Comparison of ENCODE assay signal across 15 cellular contexts in the genomic region with DNA sequence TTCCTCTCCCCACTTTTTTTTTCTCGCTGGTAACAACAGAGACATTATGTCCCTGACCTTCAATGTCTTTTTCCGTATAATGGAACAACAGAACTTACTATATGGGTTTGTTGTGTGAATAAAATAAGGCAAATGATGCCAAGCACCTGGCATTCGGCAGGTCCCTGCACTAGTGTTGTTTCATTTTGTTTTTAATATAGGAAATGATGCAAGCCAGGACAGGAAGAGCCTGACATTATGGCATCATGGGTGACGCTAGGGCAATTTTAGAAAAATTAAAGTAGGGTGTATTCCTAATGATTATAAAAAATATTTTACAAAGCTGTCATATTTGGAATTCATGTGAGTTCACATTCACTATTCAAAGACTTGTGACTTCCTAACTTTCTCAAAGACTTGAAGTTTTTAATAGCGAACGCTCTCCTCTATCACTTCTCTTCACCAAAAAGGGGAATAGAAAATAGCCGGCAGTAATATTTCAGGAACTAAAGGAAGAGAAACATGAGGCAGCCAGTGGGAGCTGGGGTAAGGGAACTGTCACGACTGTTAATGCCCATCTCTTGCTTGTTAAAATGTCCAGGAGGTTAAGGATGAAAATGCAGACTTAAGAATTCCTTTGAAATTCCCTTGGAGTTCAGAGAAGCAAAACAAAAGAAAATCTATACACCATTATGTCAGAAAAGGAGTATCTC.
A peak's percentile ranks its signal among the peaks of the same experiment; 100 is the strongest.
DNase-seq lines count a peak whose midpoint lies in the region; ATAC-seq and TF ChIP-seq lines count a peak whose summit lies in the region.
"Had no signal": no experiment of that assay in that cellular context is flagged by ENCODE, and none has a peak within 500 bp of the region (broad histone marks: within the 10 kb centered on the region; RNA-seq: fewer than 3 reads in every experiment).

No MANE protein-coding gene starts in this region.

- no peaks in the 10 kb centered on the region for H3K27me3 Mint-ChIP-seq in activated T-cell treated with anti-CD3 and anti-CD28 coated beads, Interleukin-2, amount 50 U/mL, for 24 hours
- H3K27me3 Mint-ChIP-seq in stimulated activated naive CD8-positive, alpha-beta T cell treated with anti-CD3 and anti-CD28 coated beads, Interleukin-15, amount 100 ng/mL, for 72 hours = no peaks in the 10 kb centered on the region

- no peak for TF ChIP-seq CTCF in left ventricle myocardium inferior (IDR thresholded peaks at IDR 0.05; ENCODE audit: borderline replicate concordance)

- no peaks in the 10 kb centered on the region for H3K9me3 ChIP-seq in left ventricle myocardium inferior (replicated peaks)
- H3K9me3 ChIP-seq: heart right ventricle had no signal

- peak overlapping the region; percentile 95 for H3K27ac Mint-ChIP-seq in activated T-cell treated with anti-CD3 and anti-CD28 coated beads, Interleukin-2, amount 50 U/mL, for 24 hours
- H3K27ac Mint-ChIP-seq in stimulated activated naive CD8-positive, alpha-beta T cell treated with anti-CD3 and anti-CD28 coated beads, Interleukin-15, amount 100 ng/mL, for 72 hours = peak overlapping the region; percentile 99 to 100
- H3K27ac Mint-ChIP-seq: endodermal cell had no signal

- H3K27me3 ChIP-seq in left ventricle myocardium inferior (ENCODE audit: low read depth) = no peaks in the 10 kb centered on the region
- H3K27me3 ChIP-seq: heart right ventricle had no signal

- H3K4me3 ChIP-seq in left ventricle myocardium inferior = peak overlapping the region; percentile 37

- H3K4me1 ChIP-seq in left ventricle myocardium inferior = peaks cover 5% of the 10 kb centered on the region

- peaks cover 65% of the 10 kb centered on the region for H3K4me1 Mint-ChIP-seq in activated T-cell treated with anti-CD3 and anti-CD28 coated beads, Interleukin-2, amount 50 U/mL, for 24 hours (ENCODE audit: low read depth)
- H3K4me1 Mint-ChIP-seq in stimulated activated naive CD8-positive, alpha-beta T cell treated with anti-CD3 and anti-CD28 coated beads, Interleukin-15, amount 100 ng/mL, for 72 hours = peaks cover 69% of the 10 kb centered on the region

- H3K36me3 ChIP-seq in left ventricle myocardium inferior = peaks cover 27% of the 10 kb centered on the region

- H3K27ac ChIP-seq in left ventricle myocardium inferior (replicated peaks) = peak overlapping the region; percentile 22
- H3K27ac ChIP-seq: VCaP had no signal

- intact Hi-C loops in left ventricle myocardium inferior (cut with micrococcal nuclease) = no loop called here

- H3K4me3 Mint-ChIP-seq in activated T-cell treated with anti-CD3 and anti-CD28 coated beads, Interleukin-2, amount 50 U/mL, for 24 hours = peak overlapping the region; percentile 63
- H3K4me3 Mint-ChIP-seq in stimulated activated naive CD8-positive, alpha-beta T cell treated with anti-CD3 and anti-CD28 coated beads, Interleukin-15, amount 100 ng/mL, for 72 hours = peak overlapping the region; percentile 67 to 89
- H3K4me3 Mint-ChIP-seq: endodermal cell had no signal

- H3K36me3 Mint-ChIP-seq in activated T-cell treated with anti-CD3 and anti-CD28 coated beads, Interleukin-2, amount 50 U/mL, for 24 hours (ENCODE audit: low read depth) = peaks cover 82% of the 10 kb centered on the region

- H3K9me3 Mint-ChIP-seq in activated T-cell treated with anti-CD3 and anti-CD28 coated beads, Interleukin-2, amount 50 U/mL, for 24 hours = peaks cover 3% of the 10 kb centered on the region
- no peaks in the 10 kb centered on the region for H3K9me3 Mint-ChIP-seq in stimulated activated naive CD8-positive, alpha-beta T cell treated with anti-CD3 and anti-CD28 coated beads, Interleukin-15, amount 100 ng/mL, for 72 hours
- H3K9me3 Mint-ChIP-seq: endodermal cell had no signal

- DNase-seq in activated T-cell treated with anti-CD3 and anti-CD28 coated beads, Interleukin-2, amount 50 U/mL, for 24 hours = no peak
- no peak for DNase-seq in activated T-cell treated with anti-CD3 and anti-CD28 coated beads, Interleukin-2, amount 50 U/mL, for 1 hour
- peak; percentile 61 for DNase-seq in SIG-M5 (lab: John Stamatoyannopoulos, UW)
- DNase-seq in left ventricle myocardium inferior = no peak
- peak in 1 of 2 donors; percentile 25 for DNase-seq in stimulated activated naive CD8-positive, alpha-beta T cell treated with anti-CD3 and anti-CD28 coated beads, Interleukin-15, amount 100 ng/mL, for 72 hours
- no peak for DNase-seq in DMS79 (lab: John Stamatoyannopoulos, UW)
- DNase-seq: ACHN; endodermal cell; heart right ventricle; NCI-H1694 treated with DMSO at 0.1 percent for 48 hours; stimulated activated CD8-positive, alpha-beta memory T cell treated with anti-CD3 and anti-CD28 coated beads, Interleukin-4, amount 100 ng/mL, for 48 hours had no signal

- no peak for ATAC-seq in stimulated activated naive CD8-positive, alpha-beta T cell treated with anti-CD3 and anti-CD28 coated beads, Interleukin-15, amount 100 ng/mL, for 72 hours
- ATAC-seq in HG03457 (IDR thresholded peaks at IDR 0.05; ENCODE audit: unreplicated experiment) (no peak), HG02973 (IDR thresholded peaks at IDR 0.05; ENCODE audit: unreplicated experiment) (no peak)
- ATAC-seq: Panc1 had no signal
